30 cellular contexts compared by ENCODE assay signal in the genomic region with DNA sequence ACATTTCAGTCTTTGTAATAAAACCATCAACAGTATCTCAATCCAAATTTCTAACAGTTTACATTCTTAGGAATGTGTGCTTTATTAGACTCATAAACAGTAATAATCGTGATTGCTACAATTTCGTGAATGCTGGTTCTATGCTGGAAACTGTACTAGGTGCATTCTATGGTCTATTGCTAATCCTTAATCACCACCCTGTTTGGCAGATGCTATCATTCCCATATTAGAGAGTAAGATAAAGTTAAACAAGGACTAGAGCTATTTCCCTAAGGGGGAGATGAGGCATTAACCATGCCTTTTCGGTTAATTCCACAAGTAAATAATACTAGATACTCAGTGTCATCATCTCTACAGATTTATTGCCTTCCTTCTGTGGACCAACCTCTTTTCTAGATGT.
"Had no signal": no experiment of that assay in that cellular context is flagged by ENCODE, and none has a peak within 500 bp of the region (broad histone marks: within the 10 kb centered on the region; RNA-seq: fewer than 3 reads in every experiment).

No MANE protein-coding gene starts in this region.

- H3K27ac Mint-ChIP-seq: activated CD4-positive, alpha-beta T cell treated with anti-CD3 and anti-CD28 coated beads, Interleukin-2, amount 10 ng/mL, durations not matched to agents 24 days and 14 days; activated CD8-positive, alpha-beta T cell treated with anti-CD3 and anti-CD28 coated beads for 36 hours; activated naive CD4-positive, alpha-beta T cell treated with anti-CD3 and anti-CD28 coated beads, Interleukin-2, amount 50 U/mL, for 24 hours; activated naive CD8-positive, alpha-beta T cell treated with anti-CD3 and anti-CD28 coated beads, Interleukin-2, amount 10 ng/mL, durations not matched to agents 7 days and 5 days; activated T-cell treated with anti-CD3 and anti-CD28 coated beads, Interleukin-2, amount 50 U/mL, for 72 hours; activated T-helper 17 cell treated with anti-CD3 and anti-CD28 coated beads, Interleukin-2, amount 50 U/mL, for 72 hours had no signal

- DNase-seq: activated CD4-positive, alpha-beta T cell treated with anti-CD3 and anti-CD28 coated beads, Interleukin-2, amount 10 ng/mL, durations not matched to agents 24 days and 14 days; activated CD4-positive, alpha-beta T cell treated with anti-CD3 and anti-CD28 coated beads, Interleukin-2, amount 50 U/mL, for 4 hours; activated CD8-positive, alpha-beta T cell treated with anti-CD3 and anti-CD28 coated beads for 36 hours; activated gamma-delta T cell; activated naive CD4-positive, alpha-beta T cell treated with Interleukin-2 at 50 U/mL for 16 hours; activated naive CD8-positive, alpha-beta T cell treated with anti-CD3 and anti-CD28 coated beads, Interleukin-2, amount 10 ng/mL, durations not matched to agents 7 days and 5 days; activated T-cell treated with anti-CD3 and anti-CD28 coated beads, Interleukin-2, amount 50 U/mL, for 1 hour; activated T-cell treated with anti-CD3 and anti-CD28 coated beads, Interleukin-2, amount 50 U/mL, for 72 hours; body of pancreas; Kasumi-1; KG1; NCI-H1105; NCI-H1436; NCI-H1694; NCI-H1930; NCI-H2081 treated with DMSO at 0.1 percent for 48 hours; NCI-H226; NCI-H446 treated with DMSO at 0.1 percent for 48 hours; NCI-H524; NCI-H69; NCI-H82; NK-92 treated with Interleukin-12 subunit alpha and Interleukin-12 subunit beta, amount 100 ng/mL, for 24 hours; PC-9; SHP77; SJCRH30; T1000 had no signal

- H3K4me3 ChIP-seq: body of pancreas, breast epithelium, PC-9, SJCRH30, SK-N-MC had no signal

- ATAC-seq: activated CD8-positive, alpha-beta T cell treated with anti-CD3 and anti-CD28 coated beads for 36 hours; activated T-cell treated with anti-CD3 and anti-CD28 coated beads, Interleukin-2, amount 50 U/mL, for 72 hours; activated T-helper 17 cell treated with anti-CD3 and anti-CD28 coated beads, Interleukin-2, amount 50 U/mL, for 72 hours; body of pancreas had no signal

- H3K36me3 Mint-ChIP-seq: activated naive CD4-positive, alpha-beta T cell treated with anti-CD3 and anti-CD28 coated beads, Interleukin-2, amount 50 U/mL, for 24 hours; activated naive CD8-positive, alpha-beta T cell treated with anti-CD3 and anti-CD28 coated beads, Interleukin-2, amount 10 ng/mL, durations not matched to agents 7 days and 5 days had no signal

- H3K27ac ChIP-seq: body of pancreas, breast epithelium, PC-9, SJCRH30, SK-N-MC had no signal

- H3K27me3 ChIP-seq: body of pancreas, SJCRH30 had no signal

- H3K4me3 Mint-ChIP-seq: activated CD4-positive, alpha-beta T cell treated with anti-CD3 and anti-CD28 coated beads, Interleukin-2, amount 10 ng/mL, durations not matched to agents 24 days and 14 days; activated CD8-positive, alpha-beta T cell treated with anti-CD3 and anti-CD28 coated beads for 36 hours; activated naive CD4-positive, alpha-beta T cell treated with anti-CD3 and anti-CD28 coated beads, Interleukin-2, amount 50 U/mL, for 24 hours; activated naive CD8-positive, alpha-beta T cell treated with anti-CD3 and anti-CD28 coated beads, Interleukin-2, amount 10 ng/mL, durations not matched to agents 7 days and 5 days; activated T-cell treated with anti-CD3 and anti-CD28 coated beads, Interleukin-2, amount 50 U/mL, for 72 hours; activated T-helper 17 cell treated with anti-CD3 and anti-CD28 coated beads, Interleukin-2, amount 50 U/mL, for 72 hours had no signal

- H3K9me3 Mint-ChIP-seq: activated CD4-positive, alpha-beta T cell treated with anti-CD3 and anti-CD28 coated beads, Interleukin-2, amount 10 ng/mL, durations not matched to agents 24 days and 14 days; activated CD8-positive, alpha-beta T cell treated with anti-CD3 and anti-CD28 coated beads for 36 hours; activated naive CD4-positive, alpha-beta T cell treated with anti-CD3 and anti-CD28 coated beads, Interleukin-2, amount 50 U/mL, for 24 hours; activated naive CD8-positive, alpha-beta T cell treated with anti-CD3 and anti-CD28 coated beads, Interleukin-2, amount 10 ng/mL, durations not matched to agents 7 days and 5 days; activated T-cell treated with anti-CD3 and anti-CD28 coated beads, Interleukin-2, amount 50 U/mL, for 72 hours; activated T-helper 17 cell treated with anti-CD3 and anti-CD28 coated beads, Interleukin-2, amount 50 U/mL, for 72 hours had no signal

- H3K4me1 Mint-ChIP-seq: activated CD4-positive, alpha-beta T cell treated with anti-CD3 and anti-CD28 coated beads, Interleukin-2, amount 10 ng/mL, durations not matched to agents 24 days and 14 days; activated naive CD4-positive, alpha-beta T cell treated with anti-CD3 and anti-CD28 coated beads, Interleukin-2, amount 50 U/mL, for 24 hours; activated naive CD8-positive, alpha-beta T cell treated with anti-CD3 and anti-CD28 coated beads, Interleukin-2, amount 10 ng/mL, durations not matched to agents 7 days and 5 days; activated T-helper 17 cell treated with anti-CD3 and anti-CD28 coated beads, Interleukin-2, amount 50 U/mL, for 72 hours had no signal

- H3K4me1 ChIP-seq: body of pancreas, breast epithelium had no signal
